Comparison of ENCODE assay signal across 25 cellular contexts in genomic region chr2:7916670-7917069, GRCh38.
"Had no signal": no experiment of that assay in that cellular context is flagged by ENCODE, and none has a peak within 500 bp of the region (broad histone marks: within the 10 kb centered on the region; RNA-seq: fewer than 3 reads in every experiment).

No MANE protein-coding gene starts in this region.

- H3K4me1 ChIP-seq: colonic mucosa, foreskin keratinocyte, heart left ventricle, left lung, lower lobe of right lung had no signal

- H3K36me3 ChIP-seq: colonic mucosa, gastroesophageal sphincter, heart left ventricle, left lung, lower lobe of right lung had no signal

- H3K27ac ChIP-seq: colonic mucosa, epithelial cell of prostate, foreskin keratinocyte, gastroesophageal sphincter, heart left ventricle, left lung, lower lobe of right lung had no signal

- H3K27me3 ChIP-seq: colonic mucosa, foreskin keratinocyte, gastroesophageal sphincter, heart left ventricle, hepatocyte, left lung had no signal

- H3K9me3 ChIP-seq: colonic mucosa, gastroesophageal sphincter, heart left ventricle, left lung, lower lobe of right lung had no signal

- DNase-seq: colonic mucosa; cortex of kidney; effector CD8-positive, alpha-beta T cell; effector memory CD8-positive, alpha-beta T cell; endodermal cell; erythroblast; foreskin keratinocyte; heart left ventricle; hypothalamus; immature natural killer cell; islet precursor cell; kidney; kidney glomerular epithelial cell; left lung; left ventricle myocardium superior; lower lobe of right lung; mesenchymal stem cell; naive thymus-derived CD4-positive, alpha-beta T cell; natural killer cell had no signal

- H3K4me3 ChIP-seq: colonic mucosa, hepatocyte, left lung, lower lobe of right lung had no signal

- FAIRE-seq: endometrium, frontal cortex, kidney had no signal

- H3K79me2 ChIP-seq: hepatocyte had no signal

- ATAC-seq: effector memory CD8-positive, alpha-beta T cell; esophagus mucosa; foreskin keratinocyte; gastroesophageal sphincter; heart left ventricle; left lung; lower lobe of right lung; naive thymus-derived CD4-positive, alpha-beta T cell; natural killer cell had no signal
